Comparison of ENCODE assay signal across 1 cellular context in the genomic region with DNA sequence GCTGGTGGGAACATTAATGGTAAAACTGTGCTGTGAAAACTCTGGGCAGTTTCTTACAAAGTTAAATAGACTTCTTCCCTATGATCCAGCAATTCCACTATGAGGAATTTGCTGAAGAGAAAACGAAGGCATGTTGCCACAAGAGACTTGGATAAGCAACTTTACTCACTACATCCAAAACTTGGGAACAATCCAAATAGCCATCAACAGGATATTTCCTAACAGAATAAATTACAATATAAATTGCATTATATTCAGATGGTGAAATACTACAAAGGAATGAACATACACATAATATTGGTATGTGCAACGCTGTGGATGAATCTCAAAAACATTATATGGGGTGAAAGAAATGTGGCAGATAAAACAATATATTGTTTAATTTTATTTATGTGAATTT.
TF ChIP-seq lines count a peak whose summit lies in the region.

No MANE protein-coding gene starts in this region.

TF ChIP-seq in GM12878, 131 proteins besides CTCF, POLR2A, EP300 and RAD21 (continued from another document):
- TF ChIP-seq GABPA (IDR thresholded peaks at IDR 0.05; ENCODE audit: low read depth): no peak
- TF ChIP-seq SIN3A (IDR thresholded peaks at IDR 0.05; ENCODE audit: low read depth, low read length): no peak
- no peak for TF ChIP-seq GATAD2B (conservative IDR thresholded peaks at IDR 0.05; ENCODE audit: low read depth)
- TF ChIP-seq, protein P1, sequence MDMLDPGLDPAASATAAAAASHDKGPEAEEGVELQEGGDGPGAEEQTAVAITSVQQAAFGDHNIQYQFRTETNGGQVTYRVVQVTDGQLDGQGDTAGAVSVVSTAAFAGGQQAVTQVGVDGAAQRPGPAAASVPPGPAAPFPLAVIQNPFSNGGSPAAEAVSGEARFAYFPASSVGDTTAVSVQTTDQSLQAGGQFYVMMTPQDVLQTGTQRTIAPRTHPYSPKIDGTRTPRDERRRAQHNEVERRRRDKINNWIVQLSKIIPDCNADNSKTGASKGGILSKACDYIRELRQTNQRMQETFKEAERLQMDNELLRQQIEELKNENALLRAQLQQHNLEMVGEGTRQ (IDR thresholded peaks at IDR 0.05; ENCODE audit: borderline replicate concordance, low read depth, low read length): no peak
- no peak for TF ChIP-seq NBN (IDR thresholded peaks at IDR 0.05)
- no peak for TF ChIP-seq MEF2B (IDR thresholded peaks at IDR 0.05; ENCODE audit: partially characterized antibody, poor library complexity, severe bottlenecking)
- TF ChIP-seq LARP7 (IDR thresholded peaks at IDR 0.05): no peak
- TF ChIP-seq, protein P2, sequence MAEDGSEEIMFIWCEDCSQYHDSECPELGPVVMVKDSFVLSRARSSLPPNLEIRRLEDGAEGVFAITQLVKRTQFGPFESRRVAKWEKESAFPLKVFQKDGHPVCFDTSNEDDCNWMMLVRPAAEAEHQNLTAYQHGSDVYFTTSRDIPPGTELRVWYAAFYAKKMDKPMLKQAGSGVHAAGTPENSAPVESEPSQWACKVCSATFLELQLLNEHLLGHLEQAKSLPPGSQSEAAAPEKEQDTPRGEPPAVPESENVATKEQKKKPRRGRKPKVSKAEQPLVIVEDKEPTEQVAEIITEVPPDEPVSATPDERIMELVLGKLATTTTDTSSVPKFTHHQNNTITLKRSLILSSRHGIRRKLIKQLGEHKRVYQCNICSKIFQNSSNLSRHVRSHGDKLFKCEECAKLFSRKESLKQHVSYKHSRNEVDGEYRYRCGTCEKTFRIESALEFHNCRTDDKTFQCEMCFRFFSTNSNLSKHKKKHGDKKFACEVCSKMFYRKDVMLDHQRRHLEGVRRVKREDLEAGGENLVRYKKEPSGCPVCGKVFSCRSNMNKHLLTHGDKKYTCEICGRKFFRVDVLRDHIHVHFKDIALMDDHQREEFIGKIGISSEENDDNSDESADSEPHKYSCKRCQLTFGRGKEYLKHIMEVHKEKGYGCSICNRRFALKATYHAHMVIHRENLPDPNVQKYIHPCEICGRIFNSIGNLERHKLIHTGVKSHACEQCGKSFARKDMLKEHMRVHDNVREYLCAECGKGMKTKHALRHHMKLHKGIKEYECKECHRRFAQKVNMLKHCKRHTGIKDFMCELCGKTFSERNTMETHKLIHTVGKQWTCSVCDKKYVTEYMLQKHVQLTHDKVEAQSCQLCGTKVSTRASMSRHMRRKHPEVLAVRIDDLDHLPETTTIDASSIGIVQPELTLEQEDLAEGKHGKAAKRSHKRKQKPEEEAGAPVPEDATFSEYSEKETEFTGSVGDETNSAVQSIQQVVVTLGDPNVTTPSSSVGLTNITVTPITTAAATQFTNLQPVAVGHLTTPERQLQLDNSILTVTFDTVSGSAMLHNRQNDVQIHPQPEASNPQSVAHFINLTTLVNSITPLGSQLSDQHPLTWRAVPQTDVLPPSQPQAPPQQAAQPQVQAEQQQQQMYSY (CRISPR knock-in tag; IDR thresholded peaks at IDR 0.05): no peak
- no peak for TF ChIP-seq RCOR1 (conservative IDR thresholded peaks at IDR 0.05; ENCODE audit: low read depth, low read length)
- TF ChIP-seq RB1 (IDR thresholded peaks at IDR 0.05; ENCODE audit: borderline replicate concordance): no peak
- no peak for TF ChIP-seq SUPT20H (IDR thresholded peaks at IDR 0.05; ENCODE audit: borderline replicate concordance, control insufficient read depth, low read depth, low read length)
- TF ChIP-seq E4F1 (IDR thresholded peaks at IDR 0.05; ENCODE audit: borderline replicate concordance, partially characterized antibody): no peak
- TF ChIP-seq ZNF622 (IDR thresholded peaks at IDR 0.05): no peak
- TF ChIP-seq MEF2A (IDR thresholded peaks at IDR 0.05; ENCODE audit: insufficient read depth, low read depth, low read length): no peak
- no peak for TF ChIP-seq SP1 (IDR thresholded peaks at IDR 0.05; ENCODE audit: low read depth, low read length)
TF ChIP-seq in GM12878: peak in this region for 0.
